In genomic region chr10:3858051-3858845, GRCh38 we compare ENCODE assay signal across 21 cellular contexts.
A peak's percentile ranks its signal among the peaks of the same experiment; 100 is the strongest.
DNase-seq lines count a peak whose midpoint lies in the region; ATAC-seq and TF ChIP-seq lines count a peak whose summit lies in the region.
"Had no signal": no experiment of that assay in that cellular context is flagged by ENCODE, and none has a peak within 500 bp of the region (broad histone marks: within the 10 kb centered on the region; RNA-seq: fewer than 3 reads in every experiment).

No MANE protein-coding gene starts in this region.

- no peaks in the 10 kb centered on the region for H3K9me3 ChIP-seq in RWPE2 (ENCODE audit: severe bottlenecking)
- H3K9me3 ChIP-seq: HAP-1 had no signal

- H3K36me3 Mint-ChIP-seq in stimulated activated naive CD8-positive, alpha-beta T cell treated with anti-CD3 and anti-CD28 coated beads, Interleukin-15, Interleukin-2, amounts not matched to agents 100 ng/mL and 50 ng/mL, for 24 hours (ENCODE audit: low read depth): no peaks in the 10 kb centered on the region
- H3K36me3 Mint-ChIP-seq: CD14-positive monocyte had no signal

- H3K4me1 ChIP-seq in RWPE2 (ENCODE audit: insufficient read depth, poor library complexity, severe bottlenecking) (peaks cover 6% of the 10 kb centered on the region), foreskin keratinocyte (no peaks in the 10 kb centered on the region)
- H3K4me1 ChIP-seq: HAP-1 had no signal

- H3K4me1 Mint-ChIP-seq in stimulated activated naive CD8-positive, alpha-beta T cell treated with anti-CD3 and anti-CD28 coated beads, Interleukin-15, Interleukin-2, amounts not matched to agents 100 ng/mL and 50 ng/mL, for 24 hours (ENCODE audit: low read depth): peaks cover 5% of the 10 kb centered on the region

- H3K27ac Mint-ChIP-seq in stimulated activated naive CD8-positive, alpha-beta T cell treated with anti-CD3 and anti-CD28 coated beads, Interleukin-15, Interleukin-2, amounts not matched to agents 100 ng/mL and 50 ng/mL, for 24 hours: peak overlapping the region; percentile 24
- H3K27ac Mint-ChIP-seq: B cell had no signal

- no peak overlapping the region for H3K4me3 Mint-ChIP-seq in stimulated activated naive CD8-positive, alpha-beta T cell treated with anti-CD3 and anti-CD28 coated beads, Interleukin-15, Interleukin-2, amounts not matched to agents 100 ng/mL and 50 ng/mL, for 24 hours
- H3K4me3 Mint-ChIP-seq: B cell, CD14-positive monocyte had no signal

- no peak for DNase-seq in stimulated activated naive CD8-positive, alpha-beta T cell treated with anti-CD3 and anti-CD28 coated beads, Interleukin-15, Interleukin-2, amounts not matched to agents 100 U/mL and 50 U/mL, for 24 hours
- DNase-seq in RWPE2 (ENCODE audit: low spot score) (no peak), foreskin keratinocyte (peak; percentile 47 to 74), SKM-1 (lab: John Stamatoyannopoulos, UW; ENCODE audit: unreplicated experiment) (no peak), globus pallidus (ENCODE audit: low spot score) (no peak), NCI-H526 treated with DMSO at 0.1 percent for 48 hours (lab: John Stamatoyannopoulos, UW) (no peak)
- DNase-seq: EL, GF-D8, KBM-7, NCI-H1092, NCI-H1436, NCI-H1930, NCI-H2227 treated with DMSO at 0.1 percent for 48 hours, NCI-H510A, NCI-H82, SHP77, SW 1271 had no signal

- no peaks in the 10 kb centered on the region for H3K27me3 Mint-ChIP-seq in stimulated activated naive CD8-positive, alpha-beta T cell treated with anti-CD3 and anti-CD28 coated beads, Interleukin-15, Interleukin-2, amounts not matched to agents 100 ng/mL and 50 ng/mL, for 24 hours
- H3K27me3 Mint-ChIP-seq: B cell had no signal

- ATAC-seq in stimulated activated naive CD8-positive, alpha-beta T cell treated with anti-CD3 and anti-CD28 coated beads, Interleukin-15, Interleukin-2, amounts not matched to agents 100 U/mL and 50 U/mL, for 24 hours: no peak
- peak; percentile 49; the same call in 1 of the 3 replicates for ATAC-seq in RWPE2 (ENCODE audit: low read depth)
- no peak for ATAC-seq in foreskin keratinocyte

- H3K27me3 ChIP-seq in RWPE2 (ENCODE audit: insufficient read depth, poor library complexity, severe bottlenecking) (no peaks in the 10 kb centered on the region), foreskin keratinocyte (no peaks in the 10 kb centered on the region)

- H3K27ac ChIP-seq in RWPE2 (ENCODE audit: poor library complexity, severe bottlenecking): no peak overlapping the region
- no peak overlapping the region for H3K27ac ChIP-seq in foreskin keratinocyte

- H3K36me3 ChIP-seq in RWPE2 (ENCODE audit: low read depth): no peaks in the 10 kb centered on the region
- H3K36me3 ChIP-seq: HAP-1 had no signal

- no peak overlapping the region for H3K4me3 ChIP-seq in RWPE2 (ENCODE audit: severe bottlenecking)
- H3K4me3 ChIP-seq: HAP-1 had no signal

- no peak for TF ChIP-seq CTCF in RWPE2 (IDR thresholded peaks at IDR 0.05; ENCODE audit: poor library complexity, severe bottlenecking)
- TF ChIP-seq CTCF in foreskin keratinocyte (conservative IDR thresholded peaks at IDR 0.05): no peak

- no peaks in the 10 kb centered on the region for H3K9me3 Mint-ChIP-seq in stimulated activated naive CD8-positive, alpha-beta T cell treated with anti-CD3 and anti-CD28 coated beads, Interleukin-15, Interleukin-2, amounts not matched to agents 100 ng/mL and 50 ng/mL, for 24 hours

Comparison
In these comparisons a context has a peak if more than half of its experiments do, and no peak if none do; other contexts are left out.
1. DNase-seq: peak in foreskin keratinocyte (2 of 2); none in stimulated activated naive CD8-positive, alpha-beta T cell treated with anti-CD3 and anti-CD28 coated beads, Interleukin-15, Interleukin-2, amounts not matched to agents 100 U/mL and 50 U/mL, for 24 hours (single experiment), RWPE2 (single experiment), SKM-1 (single experiment), globus pallidus (single experiment) and NCI-H526 treated with DMSO at 0.1 percent for 48 hours (single experiment).